In genomic region chr5:36217591-36217990, GRCh38 we compare ENCODE assay signal across 3 cellular contexts.
"Had no signal": no experiment of that assay in that cellular context is flagged by ENCODE, and none has a peak within 500 bp of the region (broad histone marks: within the 10 kb centered on the region; RNA-seq: fewer than 3 reads in every experiment).

No MANE protein-coding gene starts in this region.

- ATAC-seq: GM12878 had no signal

- H3K4me3 ChIP-seq: GM12878 had no signal

- DNase-seq: GDM1, GF-D8 had no signal
